In genomic region chr2:84539729-84540128, GRCh38 we compare ENCODE assay signal across 22 cellular contexts. TPM values are rescaled to one million over a fixed set of nuclear protein-coding genes. Genes with fewer than 3 reads are reported as not detected.
DNase-seq lines count a peak whose midpoint lies in the region; ATAC-seq and TF ChIP-seq lines count a peak whose summit lies in the region.
"Had no signal": no experiment of that assay in that cellular context is flagged by ENCODE, and none has a peak within 500 bp of the region (broad histone marks: within the 10 kb centered on the region; RNA-seq: fewer than 3 reads in every experiment).

No MANE protein-coding gene starts in this region.

- ATAC-seq in activated T-cell treated with anti-CD3 and anti-CD28 coated beads, Interleukin-2, amount 50 U/mL, for 72 hours (replicated peaks in 1 of 2), result peak; percentile 32 to 37
- ATAC-seq in activated CD8-positive, alpha-beta T cell treated with anti-CD3 and anti-CD28 coated beads, Interleukin-2, amount 10 ng/mL, durations not matched to agents 7 days and 5 days, result peak; percentile 90
- peak; percentile 75 for ATAC-seq in stimulated activated effector memory CD8-positive, alpha-beta T cell treated with anti-CD3 and anti-CD28 coated beads, Interleukin-12 subunit alpha, Interleukin-12 subunit beta, amount 100 ng/mL, for 72 hours
- ATAC-seq: CD8-positive, alpha-beta T cell; K562; Right ventricle myocardium inferior had no signal

- CTCF ChIA-PET in CD4-positive, alpha-beta memory T cell (lab: Charles Lee; ENCODE audit: partially characterized antibody), result no interaction called here
- CTCF ChIA-PET in activated CD8-positive, alpha-beta T cell treated with anti-CD3 and anti-CD28 coated beads, Interleukin-2, amount 10 ng/mL, durations not matched to agents 7 days and 5 days (lab: Charles Lee), result no interaction called here
- CTCF ChIA-PET in PC-9 (lab: Charles Lee), result no interaction called here

- H3K4me3 ChIP-seq in CD4-positive, alpha-beta memory T cell (ENCODE audit: low read length in 2 of 2), result no peak overlapping the region
- no peak overlapping the region for H3K4me3 ChIP-seq in PC-9
- H3K4me3 ChIP-seq: BLaER1, GM23248, K562, SJCRH30 had no signal

- H3K4me1 ChIP-seq in CD4-positive, alpha-beta memory T cell (ENCODE audit: insufficient read depth, low read length), result peaks cover 17% of the 10 kb centered on the region
- H3K4me1 ChIP-seq in PC-9 (replicated peaks; ENCODE audit: insufficient read depth), result no peaks in the 10 kb centered on the region
- H3K4me1 ChIP-seq: BLaER1, Caco-2, SJCRH30 had no signal

- no peaks in the 10 kb centered on the region for H3K79me2 ChIP-seq in PC-9 (ENCODE audit: low read depth)

- no peak for DNase-seq in activated T-cell treated with anti-CD3 and anti-CD28 coated beads, Interleukin-2, amount 50 U/mL, for 72 hours
- no peak for DNase-seq in activated T-cell treated with anti-CD3 and anti-CD28 coated beads, Interleukin-2, amount 50 U/mL, for 48 hours
- DNase-seq in CD4-positive, alpha-beta memory T cell, result peak in 3 of 5 donors; percentile 21 to 32 (median 28)
- DNase-seq in activated CD8-positive, alpha-beta T cell treated with anti-CD3 and anti-CD28 coated beads, Interleukin-2, amount 10 ng/mL, durations not matched to agents 7 days and 5 days, result no peak
- no peak for DNase-seq in stimulated activated effector memory CD8-positive, alpha-beta T cell treated with anti-CD3 and anti-CD28 coated beads, Interleukin-12 subunit alpha, Interleukin-12 subunit beta, amount 100 ng/mL, for 72 hours (ENCODE audit: low spot score in 2 of 2)
- DNase-seq in RPMI8226 (no peak), PC-9 (no peak)
- DNase-seq: Caco-2; CD8-positive, alpha-beta T cell; GM23248; H7; Kasumi-1; NCI-H1105 treated with DMSO at 0.1 percent for 48 hours; NCI-H146; NCI-H1930; NCI-H2107; NCI-H524; NCI-H774; SJCRH30 had no signal

- H4K20me1 ChIP-seq in PC-9 (ENCODE audit: insufficient read depth), result no peaks in the 10 kb centered on the region
- H4K20me1 ChIP-seq: BLaER1 had no signal

- no peaks in the 10 kb centered on the region for H3K9me3 Mint-ChIP-seq in activated T-cell treated with anti-CD3 and anti-CD28 coated beads, Interleukin-2, amount 50 U/mL, for 72 hours
- peaks cover 0 to 3% (median 0%) of the 10 kb centered on the region in 8 donors for H3K9me3 Mint-ChIP-seq in CD4-positive, alpha-beta memory T cell
- no peaks in the 10 kb centered on the region for H3K9me3 Mint-ChIP-seq in activated CD8-positive, alpha-beta T cell treated with anti-CD3 and anti-CD28 coated beads, Interleukin-2, amount 10 ng/mL, durations not matched to agents 7 days and 5 days (ENCODE audit: insufficient read depth)
- H3K9me3 Mint-ChIP-seq in stimulated activated effector memory CD8-positive, alpha-beta T cell treated with anti-CD3 and anti-CD28 coated beads, Interleukin-12 subunit alpha, Interleukin-12 subunit beta, amount 100 ng/mL, for 72 hours, result no peaks in the 10 kb centered on the region
- H3K9me3 Mint-ChIP-seq: CD8-positive, alpha-beta T cell had no signal

- H3K27ac ChIP-seq in CD4-positive, alpha-beta memory T cell (ENCODE audit: low read depth, low read length), result no peak overlapping the region
- no peak overlapping the region for H3K27ac ChIP-seq in PC-9
- H3K27ac ChIP-seq: BLaER1, GM23248, SJCRH30 had no signal

- H3K36me3 ChIP-seq in CD4-positive, alpha-beta memory T cell (ENCODE audit: insufficient read depth, low read length), result no peaks in the 10 kb centered on the region
- no peaks in the 10 kb centered on the region for H3K36me3 ChIP-seq in PC-9 (ENCODE audit: low read depth)
- H3K36me3 ChIP-seq: BLaER1, SJCRH30 had no signal

- TF ChIP-seq CTCF in PC-9 (conservative IDR thresholded peaks at IDR 0.05), result no peak

- no peaks in the 10 kb centered on the region for H3F3A ChIP-seq in PC-9 (ENCODE audit: insufficient read depth, low read depth)

- H3K9me3 ChIP-seq in CD4-positive, alpha-beta memory T cell (ENCODE audit: control insufficient read depth in 1 of 2, low read length in 2 of 2), result no peaks in the 10 kb centered on the region
- H3K9me3 ChIP-seq in PC-9 (ENCODE audit: insufficient read depth, low read depth), result no peaks in the 10 kb centered on the region
- H3K9me3 ChIP-seq: BLaER1, Caco-2, SJCRH30 had no signal

- H3K4me3 Mint-ChIP-seq in activated T-cell treated with anti-CD3 and anti-CD28 coated beads, Interleukin-2, amount 50 U/mL, for 72 hours, result no peak overlapping the region
- H3K4me3 Mint-ChIP-seq in CD4-positive, alpha-beta memory T cell, result peak overlapping the region in 6 of 8 donors; percentile 0 to 58 (median 27)
- no peak overlapping the region for H3K4me3 Mint-ChIP-seq in activated CD8-positive, alpha-beta T cell treated with anti-CD3 and anti-CD28 coated beads, Interleukin-2, amount 10 ng/mL, durations not matched to agents 7 days and 5 days
- H3K4me3 Mint-ChIP-seq in stimulated activated effector memory CD8-positive, alpha-beta T cell treated with anti-CD3 and anti-CD28 coated beads, Interleukin-12 subunit alpha, Interleukin-12 subunit beta, amount 100 ng/mL, for 72 hours, result no peak overlapping the region
- H3K4me3 Mint-ChIP-seq: CD8-positive, alpha-beta T cell had no signal

- intact Hi-C loops in CD4-positive, alpha-beta memory T cell (cut with micrococcal nuclease), result no loop called here
- intact Hi-C loops in PC-9 (cut with micrococcal nuclease; ENCODE audit: unreplicated experiment), result no loop called here

- no peaks in the 10 kb centered on the region for H3K27me3 Mint-ChIP-seq in activated T-cell treated with anti-CD3 and anti-CD28 coated beads, Interleukin-2, amount 50 U/mL, for 72 hours (ENCODE audit: low read depth)
- H3K27me3 Mint-ChIP-seq in CD4-positive, alpha-beta memory T cell, result no peaks in the 10 kb centered on the region
- H3K27me3 Mint-ChIP-seq in activated CD8-positive, alpha-beta T cell treated with anti-CD3 and anti-CD28 coated beads, Interleukin-2, amount 10 ng/mL, durations not matched to agents 7 days and 5 days (ENCODE audit: low read depth), result peaks cover 3% of the 10 kb centered on the region

- H3K27ac Mint-ChIP-seq in activated T-cell treated with anti-CD3 and anti-CD28 coated beads, Interleukin-2, amount 50 U/mL, for 72 hours, result no peak overlapping the region
- H3K27ac Mint-ChIP-seq in CD4-positive, alpha-beta memory T cell, result peak overlapping the region in 6 of 7 donors; percentile 4 to 80 (median 56)
- H3K27ac Mint-ChIP-seq in activated CD8-positive, alpha-beta T cell treated with anti-CD3 and anti-CD28 coated beads, Interleukin-2, amount 10 ng/mL, durations not matched to agents 7 days and 5 days, result no peak overlapping the region
- H3K27ac Mint-ChIP-seq in stimulated activated effector memory CD8-positive, alpha-beta T cell treated with anti-CD3 and anti-CD28 coated beads, Interleukin-12 subunit alpha, Interleukin-12 subunit beta, amount 100 ng/mL, for 72 hours, result no peak overlapping the region
- H3K27ac Mint-ChIP-seq: CD8-positive, alpha-beta T cell had no signal

- no TSS peak for BruUV-seq in PC-9 (replicated peaks; lab: Mats Ljungman, UMichigan)

- peaks cover 13% of the 10 kb centered on the region for H3K4me1 Mint-ChIP-seq in activated T-cell treated with anti-CD3 and anti-CD28 coated beads, Interleukin-2, amount 50 U/mL, for 72 hours (ENCODE audit: low read depth)
- H3K4me1 Mint-ChIP-seq in CD4-positive, alpha-beta memory T cell, result peaks cover 13 to 23% (median 15%) of the 10 kb centered on the region in 4 donors
- H3K4me1 Mint-ChIP-seq in activated CD8-positive, alpha-beta T cell treated with anti-CD3 and anti-CD28 coated beads, Interleukin-2, amount 10 ng/mL, durations not matched to agents 7 days and 5 days (ENCODE audit: low read depth), result peaks cover 14% of the 10 kb centered on the region
- H3K4me1 Mint-ChIP-seq in stimulated activated effector memory CD8-positive, alpha-beta T cell treated with anti-CD3 and anti-CD28 coated beads, Interleukin-12 subunit alpha, Interleukin-12 subunit beta, amount 100 ng/mL, for 72 hours, result peaks cover 12% of the 10 kb centered on the region

- POLR2A ChIA-PET in CD4-positive, alpha-beta memory T cell (lab: Charles Lee; ENCODE audit: partially characterized antibody), result interaction anchor here (1.2 to 1.6 kb wide), 2 partner anchors 13 to 22 kb away, joined by 3 read pairs; no protein-coding TSS in a partner anchor
- POLR2A ChIA-PET in activated CD8-positive, alpha-beta T cell treated with anti-CD3 and anti-CD28 coated beads, Interleukin-2, amount 10 ng/mL, durations not matched to agents 7 days and 5 days (lab: Charles Lee), result no interaction called here
- POLR2A ChIA-PET in PC-9 (lab: Charles Lee; ENCODE audit: unreplicated experiment), result no interaction called here

- H3K36me3 Mint-ChIP-seq in activated T-cell treated with anti-CD3 and anti-CD28 coated beads, Interleukin-2, amount 50 U/mL, for 72 hours (ENCODE audit: insufficient read depth in 2 of 2), result no peaks in the 10 kb centered on the region
- no peaks in the 10 kb centered on the region for H3K36me3 Mint-ChIP-seq in CD4-positive, alpha-beta memory T cell
- H3K36me3 Mint-ChIP-seq in activated CD8-positive, alpha-beta T cell treated with anti-CD3 and anti-CD28 coated beads, Interleukin-2, amount 10 ng/mL, durations not matched to agents 7 days and 5 days (ENCODE audit: low read depth), result peaks cover 3% of the 10 kb centered on the region
- no peaks in the 10 kb centered on the region for H3K36me3 Mint-ChIP-seq in stimulated activated effector memory CD8-positive, alpha-beta T cell treated with anti-CD3 and anti-CD28 coated beads, Interleukin-12 subunit alpha, Interleukin-12 subunit beta, amount 100 ng/mL, for 72 hours
- H3K36me3 Mint-ChIP-seq: CD8-positive, alpha-beta T cell had no signal

- no peak overlapping the region for H2AFZ ChIP-seq in PC-9
- H2AFZ ChIP-seq: GM23248 had no signal

- no peak overlapping the region for H3K4me2 ChIP-seq in PC-9
- H3K4me2 ChIP-seq: BLaER1 had no signal

- H3K9me2 ChIP-seq in PC-9 (ENCODE audit: insufficient read depth), result no peaks in the 10 kb centered on the region

- no peaks in the 10 kb centered on the region for H3K27me3 ChIP-seq in CD4-positive, alpha-beta memory T cell (ENCODE audit: insufficient read depth, low read length)
- H3K27me3 ChIP-seq in PC-9 (ENCODE audit: insufficient read depth, low read depth), result no peaks in the 10 kb centered on the region; the same call in 1 of the 2 replicates
- H3K27me3 ChIP-seq: BLaER1, SJCRH30 had no signal

RNA-seq across cellular contexts. Expression of gene DNAH6, which starts 23.4 kb away (rescaled TPM):
- total RNA-seq in activated T-cell treated with anti-CD3 and anti-CD28 coated beads, Interleukin-2, amount 50 U/mL, for 72 hours, result 1 to 10 TPM; 1.0 to 1.5 TPM
- 1 to 10 TPM; 1.9 to 2.9 TPM for total RNA-seq in CD4-positive, alpha-beta memory T cell
- under 1 TPM; 0.22 to 0.53 TPM for polyA plus RNA-seq in CD4-positive, alpha-beta memory T cell
- total RNA-seq in activated CD8-positive, alpha-beta T cell treated with anti-CD3 and anti-CD28 coated beads, Interleukin-2, amount 10 ng/mL, durations not matched to agents 7 days and 5 days, result under 1 TPM; 0.68 to 0.89 TPM
- not detected in 2 replicates for total RNA-seq in PC-9 (2021)
- total RNA-seq: SJCRH30 had no signal
- polyA plus RNA-seq: GM23248 had no signal

Comparison
In these comparisons a context has a peak if more than half of its experiments do, and no peak if none do; other contexts are left out.
1. ATAC-seq: peak in every context shown above with its lines; median percentile 90 in activated CD8-positive, alpha-beta T cell treated with anti-CD3 and anti-CD28 coated beads, Interleukin-2, amount 10 ng/mL, durations not matched to agents 7 days and 5 days; 75 in stimulated activated effector memory CD8-positive, alpha-beta T cell treated with anti-CD3 and anti-CD28 coated beads, Interleukin-12 subunit alpha, Interleukin-12 subunit beta, amount 100 ng/mL, for 72 hours; 34 in activated T-cell treated with anti-CD3 and anti-CD28 coated beads, Interleukin-2, amount 50 U/mL, for 72 hours.
2. DNase-seq: peak in CD4-positive, alpha-beta memory T cell (3 of 5); none in activated T-cell treated with anti-CD3 and anti-CD28 coated beads, Interleukin-2, amount 50 U/mL, for 72 hours (0 of 2), activated T-cell treated with anti-CD3 and anti-CD28 coated beads, Interleukin-2, amount 50 U/mL, for 48 hours (0 of 2), activated CD8-positive, alpha-beta T cell treated with anti-CD3 and anti-CD28 coated beads, Interleukin-2, amount 10 ng/mL, durations not matched to agents 7 days and 5 days (single experiment), stimulated activated effector memory CD8-positive, alpha-beta T cell treated with anti-CD3 and anti-CD28 coated beads, Interleukin-12 subunit alpha, Interleukin-12 subunit beta, amount 100 ng/mL, for 72 hours (0 of 2), RPMI8226 (single experiment) and PC-9 (0 of 2).
3. H3K27ac Mint-ChIP-seq: peak in CD4-positive, alpha-beta memory T cell (6 of 7); none in activated T-cell treated with anti-CD3 and anti-CD28 coated beads, Interleukin-2, amount 50 U/mL, for 72 hours (single experiment), activated CD8-positive, alpha-beta T cell treated with anti-CD3 and anti-CD28 coated beads, Interleukin-2, amount 10 ng/mL, durations not matched to agents 7 days and 5 days (single experiment) and stimulated activated effector memory CD8-positive, alpha-beta T cell treated with anti-CD3 and anti-CD28 coated beads, Interleukin-12 subunit alpha, Interleukin-12 subunit beta, amount 100 ng/mL, for 72 hours (single experiment).
4. H3K4me3 Mint-ChIP-seq: peak in CD4-positive, alpha-beta memory T cell (6 of 8); none in activated T-cell treated with anti-CD3 and anti-CD28 coated beads, Interleukin-2, amount 50 U/mL, for 72 hours (0 of 2), activated CD8-positive, alpha-beta T cell treated with anti-CD3 and anti-CD28 coated beads, Interleukin-2, amount 10 ng/mL, durations not matched to agents 7 days and 5 days (single experiment) and stimulated activated effector memory CD8-positive, alpha-beta T cell treated with anti-CD3 and anti-CD28 coated beads, Interleukin-12 subunit alpha, Interleukin-12 subunit beta, amount 100 ng/mL, for 72 hours (single experiment).